Comparison of ENCODE assay signal across 34 cellular contexts in the genomic region with DNA sequence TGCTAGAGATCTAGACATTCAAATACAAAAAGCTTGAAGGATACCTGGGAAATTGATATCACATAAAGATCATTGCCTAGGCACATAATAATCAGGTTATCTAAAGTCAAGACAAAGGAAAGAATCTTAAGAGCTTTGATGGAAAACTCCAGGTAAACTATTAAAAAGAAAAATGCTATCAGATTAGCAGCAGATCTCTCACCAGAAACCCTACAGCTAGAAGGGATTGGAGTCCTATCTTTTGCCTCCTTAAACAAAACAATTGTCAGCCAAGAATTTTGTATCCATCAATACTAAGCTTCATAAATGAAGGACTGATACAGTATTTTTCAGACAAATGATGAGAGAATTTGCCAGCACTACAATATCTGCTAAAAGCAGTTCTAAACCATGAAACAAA.
"Had no signal": no experiment of that assay in that cellular context is flagged by ENCODE, and none has a peak within 500 bp of the region (broad histone marks: within the 10 kb centered on the region; RNA-seq: fewer than 3 reads in every experiment).

No MANE protein-coding gene starts in this region.

- H3K27me3 ChIP-seq: MG63 had no signal

- H3K4me3 ChIP-seq: MG63 had no signal

- DNase-seq: Karpas-422, Kasumi-1, MG63, MM.1S, MV-4-11, NCI-H1048, NCI-H1092, NCI-H1092 treated with DMSO at 0.1 percent for 48 hours, NCI-H1105, NCI-H1105 treated with DMSO at 0.1 percent for 48 hours, NCI-H1417, NCI-H1417 treated with DMSO at 0.1 percent for 48 hours, NCI-H1436, NCI-H1436 treated with DMSO at 0.1 percent for 48 hours, NCI-H146, NCI-H1694, NCI-H1694 treated with DMSO at 0.1 percent for 48 hours, NCI-H187, NCI-H187 treated with DMSO at 0.1 percent for 48 hours, NCI-H1930, NCI-H2029, NCI-H2029 treated with DMSO at 0.1 percent for 48 hours, NCI-H2081, NCI-H2081 treated with DMSO at 0.1 percent for 48 hours, NCI-H2107, NCI-H2171, NCI-H2171 treated with DMSO at 0.1 percent for 48 hours, NCI-H2227 treated with DMSO at 0.1 percent for 48 hours, NCI-H226, NCI-H345, NCI-H446, NCI-H446 treated with DMSO at 0.1 percent for 48 hours, NCI-H510A, NCI-H510A treated with DMSO at 0.1 percent for 48 hours had no signal

- H3K9me3 ChIP-seq: MG63 had no signal

- H3K36me3 ChIP-seq: MG63 had no signal
